ENCODE assay signal across 12 cellular contexts in the genomic region with DNA sequence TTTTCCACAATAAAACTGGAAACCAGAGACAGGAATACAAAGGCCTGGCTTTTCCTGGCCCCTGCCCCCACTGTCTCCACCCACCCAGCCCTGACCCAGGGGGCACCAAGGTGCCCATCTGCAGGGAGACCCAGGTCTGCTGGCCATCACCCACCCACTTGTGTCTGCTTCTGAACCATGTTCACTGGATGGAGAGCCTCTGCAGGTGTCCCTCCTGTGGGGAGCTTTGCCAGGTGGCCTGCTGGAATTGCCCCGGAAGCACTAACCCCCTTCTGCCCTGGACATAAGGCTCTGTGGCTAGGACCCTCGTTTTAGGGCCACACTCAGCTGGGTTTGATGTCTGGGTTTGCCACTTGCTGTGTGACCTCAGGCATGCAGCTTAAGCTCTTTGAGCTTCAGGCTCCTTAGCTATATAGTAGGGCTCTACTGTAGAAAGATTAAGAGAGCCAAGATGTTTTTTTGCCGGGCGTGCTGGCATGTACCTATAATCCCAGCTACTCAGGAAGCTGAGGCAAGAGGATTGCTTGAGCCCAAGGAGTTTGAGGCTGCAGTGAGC.
"Had no signal": no experiment of that assay in that cellular context is flagged by ENCODE, and none has a peak within 500 bp of the region (broad histone marks: within the 10 kb centered on the region; RNA-seq: fewer than 3 reads in every experiment).

No MANE protein-coding gene starts in this region.

- H3K27ac Mint-ChIP-seq: activated B cell treated with CpG ODN at 0.5 μM for 24 hours; activated T-helper 2 cell treated with anti-CD3 and anti-CD28 coated beads, Interferon-gamma antibody, Interleukin-2, Interleukin-4, amounts not matched to agents 10 μg/mL and 5 μg/mL and 100 μg/mL, durations not matched to agents 14 hours and 24 hours and 36 hours; naive thymus-derived CD4-positive, alpha-beta T cell had no signal

- H3K27ac ChIP-seq: stomach, thoracic aorta, uterus had no signal

- H3K9me3 ChIP-seq: stomach, thoracic aorta, uterus had no signal

- H3K27me3 ChIP-seq: uterus had no signal

- ATAC-seq: naive thymus-derived CD4-positive, alpha-beta T cell had no signal

- H3K4me3 ChIP-seq: lung, stomach, thoracic aorta, uterus had no signal

- H3K9me3 Mint-ChIP-seq: activated B cell treated with CpG ODN at 0.5 μM for 24 hours; activated T-helper 2 cell treated with anti-CD3 and anti-CD28 coated beads, Interferon-gamma antibody, Interleukin-2, Interleukin-4, amounts not matched to agents 10 μg/mL and 5 μg/mL and 100 μg/mL, durations not matched to agents 14 hours and 24 hours and 36 hours had no signal

- H3K36me3 ChIP-seq: uterus had no signal

- H3K4me3 Mint-ChIP-seq: activated B cell treated with CpG ODN at 0.5 μM for 24 hours had no signal

- DNase-seq: activated B cell treated with CpG ODN at 0.5 μM for 24 hours; amygdala; cerebellar nuclear complex; dermis blood vessel endothelial cell; erythroblast; hypothalamus; naive thymus-derived CD4-positive, alpha-beta T cell; stomach had no signal
